Comparison of ENCODE assay signal across 1 cellular context in the genomic region with DNA sequence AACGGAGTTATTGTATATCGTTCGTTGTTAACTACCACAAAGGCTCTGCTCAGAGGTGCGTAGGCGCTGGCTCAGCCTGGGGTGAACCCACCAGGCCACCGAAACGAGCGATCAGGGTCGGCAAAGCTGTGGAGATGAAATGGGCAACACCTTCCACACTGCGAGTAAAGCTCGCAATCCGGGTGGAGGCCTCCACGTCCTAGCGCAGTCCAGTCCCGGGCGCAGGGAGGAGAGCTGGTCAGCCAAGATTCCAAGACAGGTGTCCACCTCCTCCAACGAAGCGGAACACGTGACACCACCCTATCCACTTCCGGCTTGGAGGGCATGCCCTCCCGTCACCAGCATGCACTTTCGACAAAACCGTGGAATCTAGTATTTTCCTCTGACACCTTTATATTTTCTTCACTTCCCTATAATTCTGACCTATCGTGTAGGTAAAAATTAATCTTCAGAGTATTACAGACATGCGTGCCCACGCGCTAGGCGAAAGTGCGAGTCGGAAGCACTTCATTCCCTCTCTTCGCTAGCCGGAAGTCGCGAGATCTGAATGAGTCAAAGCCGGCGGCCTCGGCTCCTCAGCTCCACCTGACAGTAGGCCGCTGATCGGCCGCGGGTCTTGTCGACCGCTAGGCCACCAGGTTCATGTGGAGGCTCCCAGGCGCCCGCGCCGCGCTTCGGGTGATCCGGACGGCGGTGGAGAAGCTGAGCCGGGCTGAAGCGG.
TF ChIP-seq lines count a peak whose summit lies in the region.

A gene with protein sequence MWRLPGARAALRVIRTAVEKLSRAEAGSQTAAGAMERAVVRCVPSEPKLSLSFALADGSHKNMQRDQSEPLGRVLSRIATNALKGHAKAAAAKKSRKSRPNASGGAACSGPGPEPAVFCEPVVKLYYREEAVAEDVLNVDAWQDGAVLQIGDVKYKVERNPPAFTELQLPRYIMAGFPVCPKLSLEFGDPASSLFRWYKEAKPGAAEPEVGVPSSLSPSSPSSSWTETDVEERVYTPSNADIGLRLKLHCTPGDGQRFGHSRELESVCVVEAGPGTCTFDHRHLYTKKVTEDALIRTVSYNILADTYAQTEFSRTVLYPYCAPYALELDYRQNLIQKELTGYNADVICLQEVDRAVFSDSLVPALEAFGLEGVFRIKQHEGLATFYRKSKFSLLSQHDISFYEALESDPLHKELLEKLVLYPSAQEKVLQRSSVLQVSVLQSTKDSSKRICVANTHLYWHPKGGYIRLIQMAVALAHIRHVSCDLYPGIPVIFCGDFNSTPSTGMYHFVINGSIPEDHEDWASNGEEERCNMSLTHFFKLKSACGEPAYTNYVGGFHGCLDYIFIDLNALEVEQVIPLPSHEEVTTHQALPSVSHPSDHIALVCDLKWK (plus strand): TSS at position 537 of the 721 bp plus-strand sequence. CDS start 106 bp downstream, at position 643.

TF ChIP-seq in K562, 482 proteins besides CTCF, POLR2A, EP300 and RAD21 (continued from another document and continues in another):
- TF ChIP-seq, protein P1, sequence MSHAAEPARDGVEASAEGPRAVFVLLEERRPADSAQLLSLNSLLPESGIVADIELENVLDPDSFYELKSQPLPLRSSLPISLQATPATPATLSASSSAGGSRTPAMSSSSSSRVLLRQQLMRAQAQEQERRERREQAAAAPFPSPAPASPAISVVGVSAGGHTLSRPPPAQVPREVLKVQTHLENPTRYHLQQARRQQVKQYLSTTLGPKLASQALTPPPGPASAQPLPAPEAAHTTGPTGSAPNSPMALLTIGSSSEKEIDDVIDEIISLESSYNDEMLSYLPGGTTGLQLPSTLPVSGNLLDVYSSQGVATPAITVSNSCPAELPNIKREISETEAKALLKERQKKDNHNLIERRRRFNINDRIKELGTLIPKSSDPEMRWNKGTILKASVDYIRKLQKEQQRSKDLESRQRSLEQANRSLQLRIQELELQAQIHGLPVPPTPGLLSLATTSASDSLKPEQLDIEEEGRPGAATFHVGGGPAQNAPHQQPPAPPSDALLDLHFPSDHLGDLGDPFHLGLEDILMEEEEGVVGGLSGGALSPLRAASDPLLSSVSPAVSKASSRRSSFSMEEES (CRISPR knock-in tag; IDR thresholded peaks at IDR 0.05), result peak; percentile 94
- TF ChIP-seq PHF8 (IDR thresholded peaks at IDR 0.05; ENCODE audit: borderline replicate concordance, low read length) (peak; percentile 98), DACH1 (IDR thresholded peaks at IDR 0.05; ENCODE audit: partially characterized antibody) (no peak), ZNF589 (CRISPR knock-in tag; IDR thresholded peaks at IDR 0.05; ENCODE audit: low read depth) (peak; percentile 89; the same call in 1 of the 2 replicates), TBP (optimal IDR thresholded peaks at IDR 0.05; ENCODE audit: low read depth, low read length) (peak; percentile 81), CBX3 (IDR thresholded peaks at IDR 0.05; ENCODE audit: borderline replicate concordance in 1 of 2, low read length in 2 of 2) (peak; percentile 65 to 96), ZKSCAN8 (CRISPR knock-in tag; IDR thresholded peaks at IDR 0.05) (peak; percentile 60; the same call in 1 of the 2 replicates), KDM1A (IDR thresholded peaks at IDR 0.05) (peak in 1 of 2 experiments; percentile 45; a peak in 1 of 4 replicates), ZEB2 (IDR thresholded peaks at IDR 0.05) (peak; percentile 100)
- TF ChIP-seq, protein P2, sequence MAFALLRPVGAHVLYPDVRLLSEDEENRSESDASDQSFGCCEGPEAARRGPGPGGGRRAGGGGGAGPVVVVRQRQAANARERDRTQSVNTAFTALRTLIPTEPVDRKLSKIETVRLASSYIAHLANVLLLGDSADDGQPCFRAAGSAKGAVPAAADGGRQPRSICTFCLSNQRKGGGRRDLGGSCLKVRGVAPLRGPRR (CRISPR knock-in tag; IDR thresholded peaks at IDR 0.05), result no peak
- TF ChIP-seq, protein P3, sequence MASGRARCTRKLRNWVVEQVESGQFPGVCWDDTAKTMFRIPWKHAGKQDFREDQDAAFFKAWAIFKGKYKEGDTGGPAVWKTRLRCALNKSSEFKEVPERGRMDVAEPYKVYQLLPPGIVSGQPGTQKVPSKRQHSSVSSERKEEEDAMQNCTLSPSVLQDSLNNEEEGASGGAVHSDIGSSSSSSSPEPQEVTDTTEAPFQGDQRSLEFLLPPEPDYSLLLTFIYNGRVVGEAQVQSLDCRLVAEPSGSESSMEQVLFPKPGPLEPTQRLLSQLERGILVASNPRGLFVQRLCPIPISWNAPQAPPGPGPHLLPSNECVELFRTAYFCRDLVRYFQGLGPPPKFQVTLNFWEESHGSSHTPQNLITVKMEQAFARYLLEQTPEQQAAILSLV (tag; IDR thresholded peaks at IDR 0.05), result peak; percentile 52; the same call in 1 of the 2 replicates
- TF ChIP-seq, protein P4, sequence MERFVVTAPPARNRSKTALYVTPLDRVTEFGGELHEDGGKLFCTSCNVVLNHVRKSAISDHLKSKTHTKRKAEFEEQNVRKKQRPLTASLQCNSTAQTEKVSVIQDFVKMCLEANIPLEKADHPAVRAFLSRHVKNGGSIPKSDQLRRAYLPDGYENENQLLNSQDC (CRISPR knock-in tag; IDR thresholded peaks at IDR 0.05), result no peak
- TF ChIP-seq, protein P5, sequence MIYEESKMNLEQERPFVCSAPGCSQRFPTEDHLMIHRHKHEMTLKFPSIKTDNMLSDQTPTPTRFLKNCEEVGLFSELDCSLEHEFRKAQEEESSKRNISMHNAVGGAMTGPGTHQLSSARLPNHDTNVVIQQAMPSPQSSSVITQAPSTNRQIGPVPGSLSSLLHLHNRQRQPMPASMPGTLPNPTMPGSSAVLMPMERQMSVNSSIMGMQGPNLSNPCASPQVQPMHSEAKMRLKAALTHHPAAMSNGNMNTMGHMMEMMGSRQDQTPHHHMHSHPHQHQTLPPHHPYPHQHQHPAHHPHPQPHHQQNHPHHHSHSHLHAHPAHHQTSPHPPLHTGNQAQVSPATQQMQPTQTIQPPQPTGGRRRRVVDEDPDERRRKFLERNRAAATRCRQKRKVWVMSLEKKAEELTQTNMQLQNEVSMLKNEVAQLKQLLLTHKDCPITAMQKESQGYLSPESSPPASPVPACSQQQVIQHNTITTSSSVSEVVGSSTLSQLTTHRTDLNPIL (CRISPR knock-in tag; IDR thresholded peaks at IDR 0.05), result no peak
- TF ChIP-seq, protein P6, sequence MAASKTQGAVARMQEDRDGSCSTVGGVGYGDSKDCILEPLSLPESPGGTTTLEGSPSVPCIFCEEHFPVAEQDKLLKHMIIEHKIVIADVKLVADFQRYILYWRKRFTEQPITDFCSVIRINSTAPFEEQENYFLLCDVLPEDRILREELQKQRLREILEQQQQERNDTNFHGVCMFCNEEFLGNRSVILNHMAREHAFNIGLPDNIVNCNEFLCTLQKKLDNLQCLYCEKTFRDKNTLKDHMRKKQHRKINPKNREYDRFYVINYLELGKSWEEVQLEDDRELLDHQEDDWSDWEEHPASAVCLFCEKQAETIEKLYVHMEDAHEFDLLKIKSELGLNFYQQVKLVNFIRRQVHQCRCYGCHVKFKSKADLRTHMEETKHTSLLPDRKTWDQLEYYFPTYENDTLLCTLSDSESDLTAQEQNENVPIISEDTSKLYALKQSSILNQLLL (CRISPR knock-in tag; IDR thresholded peaks at IDR 0.05; ENCODE audit: borderline replicate concordance), result no peak
- TF ChIP-seq, protein P7, sequence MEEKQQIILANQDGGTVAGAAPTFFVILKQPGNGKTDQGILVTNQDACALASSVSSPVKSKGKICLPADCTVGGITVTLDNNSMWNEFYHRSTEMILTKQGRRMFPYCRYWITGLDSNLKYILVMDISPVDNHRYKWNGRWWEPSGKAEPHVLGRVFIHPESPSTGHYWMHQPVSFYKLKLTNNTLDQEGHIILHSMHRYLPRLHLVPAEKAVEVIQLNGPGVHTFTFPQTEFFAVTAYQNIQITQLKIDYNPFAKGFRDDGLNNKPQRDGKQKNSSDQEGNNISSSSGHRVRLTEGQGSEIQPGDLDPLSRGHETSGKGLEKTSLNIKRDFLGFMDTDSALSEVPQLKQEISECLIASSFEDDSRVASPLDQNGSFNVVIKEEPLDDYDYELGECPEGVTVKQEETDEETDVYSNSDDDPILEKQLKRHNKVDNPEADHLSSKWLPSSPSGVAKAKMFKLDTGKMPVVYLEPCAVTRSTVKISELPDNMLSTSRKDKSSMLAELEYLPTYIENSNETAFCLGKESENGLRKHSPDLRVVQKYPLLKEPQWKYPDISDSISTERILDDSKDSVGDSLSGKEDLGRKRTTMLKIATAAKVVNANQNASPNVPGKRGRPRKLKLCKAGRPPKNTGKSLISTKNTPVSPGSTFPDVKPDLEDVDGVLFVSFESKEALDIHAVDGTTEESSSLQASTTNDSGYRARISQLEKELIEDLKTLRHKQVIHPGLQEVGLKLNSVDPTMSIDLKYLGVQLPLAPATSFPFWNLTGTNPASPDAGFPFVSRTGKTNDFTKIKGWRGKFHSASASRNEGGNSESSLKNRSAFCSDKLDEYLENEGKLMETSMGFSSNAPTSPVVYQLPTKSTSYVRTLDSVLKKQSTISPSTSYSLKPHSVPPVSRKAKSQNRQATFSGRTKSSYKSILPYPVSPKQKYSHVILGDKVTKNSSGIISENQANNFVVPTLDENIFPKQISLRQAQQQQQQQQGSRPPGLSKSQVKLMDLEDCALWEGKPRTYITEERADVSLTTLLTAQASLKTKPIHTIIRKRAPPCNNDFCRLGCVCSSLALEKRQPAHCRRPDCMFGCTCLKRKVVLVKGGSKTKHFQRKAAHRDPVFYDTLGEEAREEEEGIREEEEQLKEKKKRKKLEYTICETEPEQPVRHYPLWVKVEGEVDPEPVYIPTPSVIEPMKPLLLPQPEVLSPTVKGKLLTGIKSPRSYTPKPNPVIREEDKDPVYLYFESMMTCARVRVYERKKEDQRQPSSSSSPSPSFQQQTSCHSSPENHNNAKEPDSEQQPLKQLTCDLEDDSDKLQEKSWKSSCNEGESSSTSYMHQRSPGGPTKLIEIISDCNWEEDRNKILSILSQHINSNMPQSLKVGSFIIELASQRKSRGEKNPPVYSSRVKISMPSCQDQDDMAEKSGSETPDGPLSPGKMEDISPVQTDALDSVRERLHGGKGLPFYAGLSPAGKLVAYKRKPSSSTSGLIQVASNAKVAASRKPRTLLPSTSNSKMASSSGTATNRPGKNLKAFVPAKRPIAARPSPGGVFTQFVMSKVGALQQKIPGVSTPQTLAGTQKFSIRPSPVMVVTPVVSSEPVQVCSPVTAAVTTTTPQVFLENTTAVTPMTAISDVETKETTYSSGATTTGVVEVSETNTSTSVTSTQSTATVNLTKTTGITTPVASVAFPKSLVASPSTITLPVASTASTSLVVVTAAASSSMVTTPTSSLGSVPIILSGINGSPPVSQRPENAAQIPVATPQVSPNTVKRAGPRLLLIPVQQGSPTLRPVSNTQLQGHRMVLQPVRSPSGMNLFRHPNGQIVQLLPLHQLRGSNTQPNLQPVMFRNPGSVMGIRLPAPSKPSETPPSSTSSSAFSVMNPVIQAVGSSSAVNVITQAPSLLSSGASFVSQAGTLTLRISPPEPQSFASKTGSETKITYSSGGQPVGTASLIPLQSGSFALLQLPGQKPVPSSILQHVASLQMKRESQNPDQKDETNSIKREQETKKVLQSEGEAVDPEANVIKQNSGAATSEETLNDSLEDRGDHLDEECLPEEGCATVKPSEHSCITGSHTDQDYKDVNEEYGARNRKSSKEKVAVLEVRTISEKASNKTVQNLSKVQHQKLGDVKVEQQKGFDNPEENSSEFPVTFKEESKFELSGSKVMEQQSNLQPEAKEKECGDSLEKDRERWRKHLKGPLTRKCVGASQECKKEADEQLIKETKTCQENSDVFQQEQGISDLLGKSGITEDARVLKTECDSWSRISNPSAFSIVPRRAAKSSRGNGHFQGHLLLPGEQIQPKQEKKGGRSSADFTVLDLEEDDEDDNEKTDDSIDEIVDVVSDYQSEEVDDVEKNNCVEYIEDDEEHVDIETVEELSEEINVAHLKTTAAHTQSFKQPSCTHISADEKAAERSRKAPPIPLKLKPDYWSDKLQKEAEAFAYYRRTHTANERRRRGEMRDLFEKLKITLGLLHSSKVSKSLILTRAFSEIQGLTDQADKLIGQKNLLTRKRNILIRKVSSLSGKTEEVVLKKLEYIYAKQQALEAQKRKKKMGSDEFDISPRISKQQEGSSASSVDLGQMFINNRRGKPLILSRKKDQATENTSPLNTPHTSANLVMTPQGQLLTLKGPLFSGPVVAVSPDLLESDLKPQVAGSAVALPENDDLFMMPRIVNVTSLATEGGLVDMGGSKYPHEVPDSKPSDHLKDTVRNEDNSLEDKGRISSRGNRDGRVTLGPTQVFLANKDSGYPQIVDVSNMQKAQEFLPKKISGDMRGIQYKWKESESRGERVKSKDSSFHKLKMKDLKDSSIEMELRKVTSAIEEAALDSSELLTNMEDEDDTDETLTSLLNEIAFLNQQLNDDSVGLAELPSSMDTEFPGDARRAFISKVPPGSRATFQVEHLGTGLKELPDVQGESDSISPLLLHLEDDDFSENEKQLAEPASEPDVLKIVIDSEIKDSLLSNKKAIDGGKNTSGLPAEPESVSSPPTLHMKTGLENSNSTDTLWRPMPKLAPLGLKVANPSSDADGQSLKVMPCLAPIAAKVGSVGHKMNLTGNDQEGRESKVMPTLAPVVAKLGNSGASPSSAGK (IDR thresholded peaks at IDR 0.05), result peak; percentile 99
- TF ChIP-seq, protein P8, sequence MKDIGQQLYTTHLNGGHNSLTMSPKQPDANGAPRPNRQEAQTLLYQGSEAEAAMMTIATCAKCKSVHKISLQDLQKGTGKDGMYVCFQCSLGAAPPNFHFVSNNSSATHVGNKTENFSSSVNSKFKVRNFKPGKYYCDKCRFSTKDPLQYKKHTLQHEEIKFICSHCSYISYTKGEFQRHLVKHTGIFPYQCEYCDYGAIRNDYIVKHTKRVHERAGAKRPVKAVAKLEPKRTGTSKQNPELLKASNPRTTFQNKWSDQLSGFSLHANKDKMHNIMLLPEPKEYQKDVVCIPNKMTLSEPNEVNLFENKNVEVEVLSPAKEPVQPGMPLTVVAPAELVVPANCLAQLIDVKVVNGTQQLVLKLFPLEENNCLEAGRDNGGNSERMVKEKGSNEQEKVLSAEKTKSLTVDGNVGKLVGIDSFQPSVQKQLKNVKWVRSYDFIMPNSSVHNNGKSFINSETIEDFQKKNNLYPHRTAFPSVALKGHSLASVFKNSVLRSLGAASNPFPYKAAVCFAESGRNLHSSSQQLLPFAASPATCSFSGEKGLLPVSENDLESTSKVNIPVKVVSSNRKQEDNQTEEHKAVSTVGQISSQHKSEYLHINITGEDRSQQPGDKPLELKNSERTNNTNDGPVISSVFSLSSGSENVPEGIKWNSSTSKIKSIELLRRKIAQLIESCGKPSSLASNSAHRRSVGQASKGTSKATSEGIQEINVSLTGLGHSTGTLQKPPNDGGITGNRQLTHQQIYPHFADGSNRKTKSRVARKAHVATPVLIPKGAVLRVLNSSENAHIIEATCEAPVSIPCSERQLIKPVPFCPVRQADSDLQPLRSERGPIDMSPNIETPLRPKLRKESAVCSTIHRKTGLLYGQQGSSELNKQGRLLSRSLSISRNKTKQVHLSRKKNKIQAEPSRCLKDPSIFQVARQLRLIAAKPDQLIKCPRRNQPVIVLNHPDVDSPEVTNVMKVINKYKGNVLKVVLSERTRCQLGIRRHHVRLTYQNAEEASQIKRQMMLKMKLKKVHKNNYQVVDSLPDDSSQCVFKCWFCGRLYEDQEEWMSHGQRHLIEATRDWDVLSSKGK (CRISPR knock-in tag; IDR thresholded peaks at IDR 0.05), result no peak
- TF ChIP-seq, protein P9, sequence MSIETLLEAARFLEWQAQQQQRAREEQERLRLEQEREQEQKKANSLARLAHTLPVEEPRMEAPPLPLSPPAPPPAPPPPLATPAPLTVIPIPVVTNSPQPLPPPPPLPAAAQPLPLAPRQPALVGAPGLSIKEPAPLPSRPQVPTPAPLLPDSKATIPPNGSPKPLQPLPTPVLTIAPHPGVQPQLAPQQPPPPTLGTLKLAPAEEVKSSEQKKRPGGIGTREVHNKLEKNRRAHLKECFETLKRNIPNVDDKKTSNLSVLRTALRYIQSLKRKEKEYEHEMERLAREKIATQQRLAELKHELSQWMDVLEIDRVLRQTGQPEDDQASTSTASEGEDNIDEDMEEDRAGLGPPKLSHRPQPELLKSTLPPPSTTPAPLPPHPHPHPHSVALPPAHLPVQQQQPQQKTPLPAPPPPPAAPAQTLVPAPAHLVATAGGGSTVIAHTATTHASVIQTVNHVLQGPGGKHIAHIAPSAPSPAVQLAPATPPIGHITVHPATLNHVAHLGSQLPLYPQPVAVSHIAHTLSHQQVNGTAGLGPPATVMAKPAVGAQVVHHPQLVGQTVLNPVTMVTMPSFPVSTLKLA (conservative IDR thresholded peaks at IDR 0.05), result peak; percentile 94 to 97
